ENCODE assay signal across 8 cellular contexts in genomic region chr5:72137826-72138409, GRCh38. TPM values are rescaled to one million over a fixed set of nuclear protein-coding genes. Genes with fewer than 3 reads are reported as not detected.
DNase-seq lines count a peak whose midpoint lies in the region; ATAC-seq, FAIRE-seq and TF ChIP-seq lines count a peak whose summit lies in the region.

No MANE protein-coding gene starts in this region.

- H3K9ac ChIP-seq in OCI-LY1 (ENCODE audit: low read length), result no peak overlapping the region

- H3K4me3 ChIP-seq in OCI-LY1 (ENCODE audit: low read depth, low read length, poor library complexity, severe bottlenecking), result no peak overlapping the region
- H3K4me3 ChIP-seq in epithelial cell of esophagus (ENCODE audit: low read length), result no peak overlapping the region
- no peak overlapping the region for H3K4me3 ChIP-seq in gastrocnemius medialis

- no peaks in the 10 kb centered on the region for H3K79me2 ChIP-seq in OCI-LY1 (ENCODE audit: insufficient read depth, low read length)

- peaks cover 13% of the 10 kb centered on the region for H3K4me1 ChIP-seq in OCI-LY1 (ENCODE audit: insufficient read depth, low read length, severe bottlenecking)
- peaks cover 0 to 4% of the 10 kb centered on the region in 2 donors for H3K4me1 ChIP-seq in gastrocnemius medialis

- ATAC-seq in gastrocnemius medialis, result peak in 1 of 2 donors; percentile 59
- ATAC-seq in GM19463 (IDR thresholded peaks at IDR 0.05; ENCODE audit: unreplicated experiment), result no peak
- ATAC-seq in GM21447 (IDR thresholded peaks at IDR 0.05; ENCODE audit: unreplicated experiment), result no peak

- H2AFZ ChIP-seq in OCI-LY1 (ENCODE audit: low read length), result no peak overlapping the region; the same call in 1 of the 2 replicates

- H4K20me1 ChIP-seq in OCI-LY1 (ENCODE audit: insufficient read depth, low read length), result no peaks in the 10 kb centered on the region

- no peaks in the 10 kb centered on the region for H3K36me3 ChIP-seq in OCI-LY1 (ENCODE audit: insufficient read depth, low read length)
- H3K36me3 ChIP-seq in gastrocnemius medialis, result no peaks in the 10 kb centered on the region

- H3K27ac ChIP-seq in OCI-LY1 (ENCODE audit: low read depth, low read length, poor library complexity, severe bottlenecking) (no peak overlapping the region), gastrocnemius medialis (peak overlapping the region in 1 of 4 donors; percentile 28)

- intact Hi-C loops in gastrocnemius medialis (cut with DNase I; ENCODE audit: low total_unique reads), result loop anchor here (1.0 to 10.0 kb wide), 2 partner anchors 107 to 170 kb away; no protein-coding TSS in a partner anchor

- TF ChIP-seq POLR2A in GM12891 (IDR thresholded peaks at IDR 0.05; ENCODE audit: low read depth, low read length) (no peak), gastrocnemius medialis (IDR thresholded peaks at IDR 0.05) (no peak)

- in situ Hi-C loops in gastrocnemius medialis (cut with MboI; ENCODE audit: low sequenced_read_pairs in 4 of 4), result loop anchor here (5.0 to 25.0 kb wide), 5 partner anchors 167 to 674 kb away; partner anchors contain the start of gene TNPO1 (in 1 of the 4)

- H3K9me2 ChIP-seq in OCI-LY1 (ENCODE audit: low read depth, low read length), result no peaks in the 10 kb centered on the region

- peak; percentile 48 for FAIRE-seq in GM12891 (lab: Jason Lieb, UNC)

- no peak overlapping the region for H3K4me2 ChIP-seq in OCI-LY1 (ENCODE audit: low read length)

- no peaks in the 10 kb centered on the region for H3K9me3 ChIP-seq in OCI-LY1 (ENCODE audit: low read length)
- no peaks in the 10 kb centered on the region for H3K9me3 ChIP-seq in gastrocnemius medialis

- DNase-seq in GM12891 (ENCODE audit: insufficient read length, low spot score) (no peak), epithelial cell of esophagus (ENCODE audit: low read depth) (no peak), gastrocnemius medialis (no peak), superior temporal gyrus (ENCODE audit: extremely low spot score) (no peak)
- no peak for DNase-seq in stimulated activated CD4-positive, alpha-beta T cell treated with anti-CD3 and anti-CD28 coated beads, Interleukin-1b, Interleukin-23, amount 100 ng/mL, for 48 hours

- H3F3A ChIP-seq in OCI-LY1 (ENCODE audit: insufficient read depth, low read length), result no peaks in the 10 kb centered on the region

- no peaks in the 10 kb centered on the region for H3K27me3 ChIP-seq in OCI-LY1 (ENCODE audit: insufficient read depth, low read length)
- H3K27me3 ChIP-seq in gastrocnemius medialis, result no peaks in the 10 kb centered on the region

- TF ChIP-seq CTCF in OCI-LY1 (IDR thresholded peaks at IDR 0.05; ENCODE audit: low read length) (peak; percentile 75), epithelial cell of esophagus (IDR thresholded peaks at IDR 0.05; ENCODE audit: insufficient read depth, low read depth, low read length, missing control alignments) (peak; percentile 58), gastrocnemius medialis (IDR thresholded peaks at IDR 0.05 in 4 of 5, conservative IDR thresholded peaks at IDR 0.05 in 1 of 5) (peak in 4 of 5 experiments; percentile 50 to 63 (median 61))

TF ChIP-seq in GM12891, 5 proteins besides CTCF, POLR2A, EP300 and RAD21:
- TF ChIP-seq POU2F2 (IDR thresholded peaks at IDR 0.05; ENCODE audit: low read depth, low read length) (no peak), SPI1 (IDR thresholded peaks at IDR 0.05; ENCODE audit: low read depth, low read length) (no peak), PAX5 (IDR thresholded peaks at IDR 0.05; ENCODE audit: insufficient read depth, low read length, severe bottlenecking) (no peak), TAF1 (IDR thresholded peaks at IDR 0.05; ENCODE audit: low read depth, low read length) (no peak), POLR2AphosphoS5 (IDR thresholded peaks at IDR 0.05; ENCODE audit: low read depth, low read length) (no peak)

RNA-seq across cellular contexts. Expression of gene MAP1B, which starts 30.6 kb away (rescaled TPM):
- 0.83 TPM for polyA plus RNA-seq in GM12891 (2012; ENCODE audit: low read depth, missing spikeins)
- total RNA-seq in gastrocnemius medialis, result 100 to 1,000 TPM in 2 of 4 donors, 10 to 100 TPM in 2; 44.2 to 120 (median 83.4) TPM
